In genomic region chr7:105011771-105012502, GRCh38 we compare ENCODE assay signal across 8 cellular contexts. TPM values are rescaled to one million over a fixed set of nuclear protein-coding genes. Genes with fewer than 3 reads are reported as not detected.
DNase-seq lines count a peak whose midpoint lies in the region; ATAC-seq and TF ChIP-seq lines count a peak whose summit lies in the region.

No MANE protein-coding gene starts in this region.

- no peaks in the 10 kb centered on the region for H3K27me3 ChIP-seq in NT2/D1 (ENCODE audit: insufficient read depth, insufficient read length)
- no peaks in the 10 kb centered on the region for H3K27me3 ChIP-seq in adipocyte (replicated peaks; ENCODE audit: control insufficient read depth, insufficient read depth, low read length)
- no peaks in the 10 kb centered on the region for H3K27me3 ChIP-seq in kidney epithelial cell (ENCODE audit: control insufficient read depth, insufficient read depth, low read length)

- H3K4me3 ChIP-seq in NT2/D1 (ENCODE audit: insufficient read length, low read depth) (peak overlapping the region; percentile 98), adipocyte (ENCODE audit: low read length) (peak overlapping the region; percentile 98), kidney epithelial cell (ENCODE audit: low read depth, low read length) (peak overlapping the region; percentile 98)

- no peaks in the 10 kb centered on the region for H3K27me3 Mint-ChIP-seq in stimulated activated memory B cell treated with anti-CD40 and anti-IgM and Interleukin-4, amounts not matched to agents 10 μg/mL and 1 μg/mL and 100 μg/mL, for 72 hours

- ATAC-seq in stimulated activated memory B cell treated with anti-CD40 and anti-IgM and Interleukin-4, amounts not matched to agents 10 μg/mL and 1 μg/mL and 100 μg/mL, for 72 hours, result no peak
- ATAC-seq in GM21381 (IDR thresholded peaks at IDR 0.05; ENCODE audit: unreplicated experiment), result no peak

- H3K36me3 ChIP-seq in NT2/D1 (ENCODE audit: insufficient read depth, insufficient read length, low read length), result peaks cover 40% of the 10 kb centered on the region
- peaks cover 9% of the 10 kb centered on the region for H3K36me3 ChIP-seq in adipocyte (ENCODE audit: control insufficient read depth, insufficient read depth, low read length, severe bottlenecking)
- no peaks in the 10 kb centered on the region for H3K36me3 ChIP-seq in kidney epithelial cell (ENCODE audit: control insufficient read depth, insufficient read depth, low read length)

- peak overlapping the region; percentile 95 for H3K27ac ChIP-seq in C4-2B

- H3K27ac Mint-ChIP-seq in stimulated activated memory B cell treated with anti-CD40 and anti-IgM and Interleukin-4, amounts not matched to agents 10 μg/mL and 1 μg/mL and 100 μg/mL, for 72 hours, result peak overlapping the region; percentile 100

- no peaks in the 10 kb centered on the region for H3K4me1 ChIP-seq in NT2/D1 (ENCODE audit: insufficient read depth, insufficient read length)
- peaks cover 44% of the 10 kb centered on the region for H3K4me1 ChIP-seq in adipocyte (ENCODE audit: control insufficient read depth, insufficient read depth, low read length)

- DNase-seq in NT2/D1 (ENCODE audit: low read depth, low spot score), result no peak
- DNase-seq in adipocyte (ENCODE audit: low read depth), result peak; percentile 39
- DNase-seq in kidney epithelial cell (ENCODE audit: low read depth), result no peak
- no peak for DNase-seq in NCI-H1436 (lab: John Stamatoyannopoulos, UW)
- DNase-seq in LoVo (ENCODE audit: low spot score), result no peak

- H3K36me3 Mint-ChIP-seq in stimulated activated memory B cell treated with anti-CD40 and anti-IgM and Interleukin-4, amounts not matched to agents 10 μg/mL and 1 μg/mL and 100 μg/mL, for 72 hours, result peaks cover 48% of the 10 kb centered on the region

- H3K9ac ChIP-seq in NT2/D1 (ENCODE audit: insufficient read length, low read depth) (peak overlapping the region; percentile 100), adipocyte (ENCODE audit: low read length) (peak overlapping the region; percentile 100)

- H3K4me3 Mint-ChIP-seq in stimulated activated memory B cell treated with anti-CD40 and anti-IgM and Interleukin-4, amounts not matched to agents 10 μg/mL and 1 μg/mL and 100 μg/mL, for 72 hours, result peak overlapping the region; percentile 96

- H3K9me3 ChIP-seq in NT2/D1 (ENCODE audit: insufficient read depth, low read length), result no peaks in the 10 kb centered on the region
- H3K9me3 ChIP-seq in adipocyte (ENCODE audit: control insufficient read depth, low read length), result no peaks in the 10 kb centered on the region

- H3K9me3 Mint-ChIP-seq in stimulated activated memory B cell treated with anti-CD40 and anti-IgM and Interleukin-4, amounts not matched to agents 10 μg/mL and 1 μg/mL and 100 μg/mL, for 72 hours, result no peaks in the 10 kb centered on the region

- peaks cover 48% of the 10 kb centered on the region for H3K4me1 Mint-ChIP-seq in stimulated activated memory B cell treated with anti-CD40 and anti-IgM and Interleukin-4, amounts not matched to agents 10 μg/mL and 1 μg/mL and 100 μg/mL, for 72 hours

- TF ChIP-seq CTCF in C4-2B (conservative IDR thresholded peaks at IDR 0.05) (no peak), kidney epithelial cell (IDR thresholded peaks at IDR 0.05; ENCODE audit: insufficient read depth, low read length, poor library complexity, severe bottlenecking) (no peak)

RNA-seq across cellular contexts. Expression of gene KMT2E, which starts 2.1 kb away (rescaled TPM):
- 31.8 and 36.3 TPM in 2 replicates for total RNA-seq in kidney epithelial cell
